7 cellular contexts compared by ENCODE assay signal in genomic region chr20:62776692-62777527, GRCh38. TPM values are rescaled to one million over a fixed set of nuclear protein-coding genes. Genes with fewer than 3 reads are reported as not detected.
DNase-seq lines count a peak whose midpoint lies in the region; ATAC-seq and TF ChIP-seq lines count a peak whose summit lies in the region.

No MANE protein-coding gene starts in this region.

- peaks cover 65% of the 10 kb centered on the region for H3K4me1 Mint-ChIP-seq in stimulated activated naive CD8-positive, alpha-beta T cell treated with anti-CD3 and anti-CD28 coated beads, Interleukin-15, amount 100 ng/mL, for 72 hours

- ATAC-seq in left colon, result peak; percentile 64
- ATAC-seq in stimulated activated naive CD8-positive, alpha-beta T cell treated with anti-CD3 and anti-CD28 coated beads, Interleukin-15, amount 100 ng/mL, for 72 hours, result peak; percentile 93
- no peak for ATAC-seq in GM18868 (IDR thresholded peaks at IDR 0.05; ENCODE audit: unreplicated experiment)

- H3K4me3 Mint-ChIP-seq in stimulated activated naive CD8-positive, alpha-beta T cell treated with anti-CD3 and anti-CD28 coated beads, Interleukin-15, amount 100 ng/mL, for 72 hours, result peak overlapping the region; percentile 77 to 82

- DNase-seq in NCI-H526 treated with DMSO at 0.1 percent for 48 hours (lab: John Stamatoyannopoulos, UW), result peak; percentile 16
- DNase-seq in activated CD8-positive, alpha-beta memory T cell treated with anti-CD3 and anti-CD28 coated beads, Interleukin-2, amount 50 U/mL, for 24 hours (ENCODE audit: extremely low read depth), result peak; percentile 32
- DNase-seq in left colon, result peak; percentile 41 to 61
- DNase-seq in stimulated activated naive CD8-positive, alpha-beta T cell treated with anti-CD3 and anti-CD28 coated beads, Interleukin-15, amount 100 ng/mL, for 72 hours, result peak; percentile 40 to 67
- no peak for DNase-seq in effector CD4-positive, alpha-beta T cell

- peak; percentile 18 for TF ChIP-seq POLR2A in GM19193 (IDR thresholded peaks at IDR 0.05; ENCODE audit: extremely low read depth, insufficient read depth, insufficient read length)

- H3K27me3 Mint-ChIP-seq in stimulated activated naive CD8-positive, alpha-beta T cell treated with anti-CD3 and anti-CD28 coated beads, Interleukin-15, amount 100 ng/mL, for 72 hours, result no peaks in the 10 kb centered on the region

- H3K9me3 Mint-ChIP-seq in stimulated activated naive CD8-positive, alpha-beta T cell treated with anti-CD3 and anti-CD28 coated beads, Interleukin-15, amount 100 ng/mL, for 72 hours, result no peaks in the 10 kb centered on the region

- intact Hi-C loops in left colon (cut with DNase I, micrococcal nuclease), result no loop called here

- peak overlapping the region; percentile 98 for H3K27ac Mint-ChIP-seq in stimulated activated naive CD8-positive, alpha-beta T cell treated with anti-CD3 and anti-CD28 coated beads, Interleukin-15, amount 100 ng/mL, for 72 hours

RNA-seq across cellular contexts. Expression of gene MRGBP, which starts 19.4 kb away (rescaled TPM):
- 10 to 100 TPM in 1 of 2 donors, 1 to 10 TPM in 1; 8.1 to 10.6 TPM for total RNA-seq in left colon

RNA-seq across cellular contexts. Expression of gene OGFR, which starts 27.7 kb away (rescaled TPM):
- total RNA-seq in left colon, result 10 to 100 TPM; 39.5 to 41.0 TPM

RNA-seq across cellular contexts. Expression of gene COL9A3, which starts 39.9 kb away (rescaled TPM):
- total RNA-seq in left colon, result 1 to 10 TPM; 2.3 to 2.8 TPM
